24 cellular contexts compared by ENCODE assay signal in genomic region chr11:78339945-78340344, GRCh38.
DNase-seq lines count a peak whose midpoint lies in the region; ATAC-seq and TF ChIP-seq lines count a peak whose summit lies in the region.
"Had no signal": no experiment of that assay in that cellular context is flagged by ENCODE, and none has a peak within 500 bp of the region (broad histone marks: within the 10 kb centered on the region; RNA-seq: fewer than 3 reads in every experiment).

No MANE protein-coding gene starts in this region.

- 0 out of 4 replicates have a peak overlapping the region, but pooled peaks of 1 of the 2 experiments have one; percentile 2 for H3K4me3 ChIP-seq in DND-41 (ENCODE audit: low read depth in 1 of 2, low read length in 2 of 2)
- H3K4me3 ChIP-seq: coronary artery, heart left ventricle, left lung, neural progenitor cell, stomach, upper lobe of right lung had no signal

- peaks cover 83% of the 10 kb centered on the region for H3K4me1 ChIP-seq in DND-41 (ENCODE audit: insufficient read depth, low read length)

- H3K9ac ChIP-seq in DND-41 (ENCODE audit: low read depth, low read length): peak overlapping the region; percentile 30
- H3K9ac ChIP-seq: KMS-11, neural progenitor cell had no signal

- peaks cover 3% of the 10 kb centered on the region; the same call in 1 of the 2 replicates for H3K36me3 ChIP-seq in DND-41 (ENCODE audit: insufficient read depth, low read length)
- H3K36me3 ChIP-seq: heart left ventricle, left lung, neural progenitor cell, stomach, upper lobe of right lung had no signal

- H3K79me2 ChIP-seq in DND-41 (ENCODE audit: insufficient read depth, low read length): peaks cover 100% of the 10 kb centered on the region

- no peak overlapping the region for H2AFZ ChIP-seq in DND-41 (ENCODE audit: low read depth, low read length)
- H2AFZ ChIP-seq: neural progenitor cell had no signal

- H3K36me3 Mint-ChIP-seq in activated CD4-positive, alpha-beta memory T cell treated with anti-CD3 and anti-CD28 coated beads, Interleukin-2, amount 10 ng/mL, durations not matched to agents 7 days and 5 days (ENCODE audit: low read depth): peaks cover 73% of the 10 kb centered on the region
- H3K36me3 Mint-ChIP-seq: neural progenitor cell had no signal

- peaks cover 9% of the 10 kb centered on the region; the same call in 1 of the 2 replicates for H4K20me1 ChIP-seq in DND-41 (ENCODE audit: insufficient read depth, low read length)

- H3K27me3 ChIP-seq in DND-41 (ENCODE audit: insufficient read depth, low read length, poor library complexity): no peaks in the 10 kb centered on the region
- H3K27me3 ChIP-seq: heart left ventricle, left lung, neural progenitor cell, stomach, upper lobe of right lung had no signal

- H3K27ac ChIP-seq in DND-41 (ENCODE audit: low read length): peak overlapping the region; percentile 82
- H3K27ac ChIP-seq: coronary artery, heart left ventricle, KMS-11, left lung, neural progenitor cell, stomach, upper lobe of right lung had no signal

- peaks cover 23% of the 10 kb centered on the region for H3K9me3 Mint-ChIP-seq in activated CD4-positive, alpha-beta memory T cell treated with anti-CD3 and anti-CD28 coated beads, Interleukin-2, amount 10 ng/mL, durations not matched to agents 7 days and 5 days

- no peak for TF ChIP-seq CTCF in DND-41 (IDR thresholded peaks at IDR 0.05; ENCODE audit: borderline replicate concordance, extremely low read depth, low read length, poor library complexity, severe bottlenecking)

- H3K9me3 ChIP-seq in DND-41 (ENCODE audit: insufficient read depth, low read length, severe bottlenecking): no peaks in the 10 kb centered on the region
- H3K9me3 ChIP-seq: left lung, stomach, upper lobe of right lung had no signal

- CTCF ChIA-PET in activated CD4-positive, alpha-beta memory T cell treated with anti-CD3 and anti-CD28 coated beads, Interleukin-2, amount 10 ng/mL, durations not matched to agents 7 days and 5 days (lab: Charles Lee): interaction anchor here (0.7 to 1.2 kb wide), 8 partner anchors 9 to 293 kb away, joined by 3 to 5 read pairs (median 4); partner anchors contain the start of gene GAB2

- POLR2A ChIA-PET in activated CD4-positive, alpha-beta memory T cell treated with anti-CD3 and anti-CD28 coated beads, Interleukin-2, amount 10 ng/mL, durations not matched to agents 7 days and 5 days (lab: Charles Lee): interaction anchor here (0.6 to 3.3 kb wide), 18 partner anchors 8 to 203 kb away, joined by 3 to 34 read pairs (median 6); partner anchors contain the start of genes ALG8 and GAB2

- no peaks in the 10 kb centered on the region for H3K27me3 Mint-ChIP-seq in activated CD4-positive, alpha-beta memory T cell treated with anti-CD3 and anti-CD28 coated beads, Interleukin-2, amount 10 ng/mL, durations not matched to agents 7 days and 5 days
- H3K27me3 Mint-ChIP-seq: activated naive CD8-positive, alpha-beta T cell; brain had no signal

- H3K4me3 Mint-ChIP-seq in activated CD4-positive, alpha-beta memory T cell treated with anti-CD3 and anti-CD28 coated beads, Interleukin-2, amount 10 ng/mL, durations not matched to agents 7 days and 5 days: peak overlapping the region; percentile 35
- H3K4me3 Mint-ChIP-seq: activated naive CD8-positive, alpha-beta T cell; brain; neural progenitor cell had no signal

- H3K4me2 ChIP-seq in DND-41 (ENCODE audit: insufficient read depth, low read length): peak overlapping the region; percentile 45
- H3K4me2 ChIP-seq: KMS-11, neural progenitor cell had no signal

- H3K27ac Mint-ChIP-seq in activated CD4-positive, alpha-beta memory T cell treated with anti-CD3 and anti-CD28 coated beads, Interleukin-2, amount 10 ng/mL, durations not matched to agents 7 days and 5 days: peak overlapping the region; percentile 89
- H3K27ac Mint-ChIP-seq: activated naive CD8-positive, alpha-beta T cell; neural progenitor cell had no signal

- H3K4me1 Mint-ChIP-seq in activated CD4-positive, alpha-beta memory T cell treated with anti-CD3 and anti-CD28 coated beads, Interleukin-2, amount 10 ng/mL, durations not matched to agents 7 days and 5 days: peaks cover 88% of the 10 kb centered on the region
- H3K4me1 Mint-ChIP-seq: neural progenitor cell had no signal

- ATAC-seq in DND-41 (ENCODE audit: insufficient read depth, low read depth) (peak; percentile 65), GM19035 (IDR thresholded peaks at IDR 0.05; ENCODE audit: unreplicated experiment) (no peak)
- ATAC-seq: HCT116, heart left ventricle, left lung, Right ventricle myocardium inferior, upper lobe of right lung had no signal

- DNase-seq in DMS53 (lab: John Stamatoyannopoulos, UW) (peak; percentile 83), DND-41 (no peak), iris pigment epithelial cell (ENCODE audit: low read depth) (peak; percentile 20), HCEC 1CT (no peak), kidney tubule cell (ENCODE audit: low spot score) (no peak)
- no peak for DNase-seq in activated CD4-positive, alpha-beta memory T cell treated with anti-CD3 and anti-CD28 coated beads, Interleukin-2, amount 10 ng/mL, durations not matched to agents 7 days and 5 days
- DNase-seq: activated CD4-positive, alpha-beta T cell treated with anti-CD3 and anti-CD28 coated beads for 4 hours; activated T-cell treated with anti-CD3 and anti-CD28 coated beads, Interleukin-2, amount 50 U/mL, for 1 hour; heart left ventricle; left lung; MV-4-11; NCI-H524; small intestine; stimulated activated CD4-positive, alpha-beta T cell treated with anti-CD3 and anti-CD28 coated beads, Interleukin-4, amount 100 ng/mL, for 1 hour; stomach; upper lobe of right lung had no signal

Comparison
In these comparisons a context has a peak if more than half of its experiments do, and no peak if none do; other contexts are left out.
1. DNase-seq: peak in DMS53 (single experiment) and iris pigment epithelial cell (single experiment); none in DND-41 (single experiment), activated CD4-positive, alpha-beta memory T cell treated with anti-CD3 and anti-CD28 coated beads, Interleukin-2, amount 10 ng/mL, durations not matched to agents 7 days and 5 days (single experiment), HCEC 1CT (single experiment) and kidney tubule cell (single experiment).